In the genomic region with DNA sequence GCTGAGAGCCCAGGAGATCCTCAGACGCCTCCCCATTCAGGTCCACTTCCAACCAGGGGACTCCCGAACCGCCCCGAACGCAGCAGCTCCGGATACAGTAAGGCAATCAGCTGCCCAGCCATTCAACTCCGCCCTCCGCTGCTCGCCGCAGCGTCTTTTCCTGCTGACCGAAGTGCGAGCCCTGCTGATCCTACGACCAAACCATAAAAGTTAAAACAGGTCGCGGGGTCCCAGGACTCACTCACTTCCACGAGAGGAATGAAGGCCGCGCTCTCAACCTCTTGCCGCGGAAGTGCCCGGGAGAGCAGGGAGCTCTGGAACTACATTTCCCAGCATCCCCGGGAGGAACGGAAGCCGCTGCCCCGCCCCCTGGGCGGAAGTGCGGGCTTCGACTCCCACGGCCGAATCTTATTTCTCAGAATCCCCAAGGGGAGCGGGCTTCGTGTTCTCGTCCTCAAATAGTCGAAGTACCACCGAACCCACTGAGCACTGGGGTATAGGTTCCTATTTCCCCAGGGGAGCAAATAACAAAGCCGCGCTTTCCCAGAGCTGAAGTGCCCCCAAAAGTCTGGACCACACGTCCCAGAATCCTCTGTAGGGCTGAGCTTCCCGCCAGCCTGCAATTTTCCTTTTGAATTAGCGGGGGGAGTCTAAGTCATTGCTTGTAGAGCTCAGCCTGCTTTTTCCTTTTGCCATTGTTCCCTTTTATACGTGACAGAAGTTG, we compare ENCODE assay signal across 1 cellular context.
TF ChIP-seq lines count a peak whose summit lies in the region.

A gene (minus strand): TSS at position 298 of the 724 bp plus-strand sequence. CDS start 13,097 bp downstream, outside the sequence.

TF ChIP-seq in GM23338, 12 proteins besides CTCF, POLR2A, EP300 and RAD21:
- no peak for TF ChIP-seq CREB1 (CRISPR knock-in tag; IDR thresholded peaks at IDR 0.05; ENCODE audit: low read depth)
- TF ChIP-seq POLR2AphosphoS5 (IDR thresholded peaks at IDR 0.05; ENCODE audit: low read depth): peak; percentile 71
- TF ChIP-seq, protein P1, sequence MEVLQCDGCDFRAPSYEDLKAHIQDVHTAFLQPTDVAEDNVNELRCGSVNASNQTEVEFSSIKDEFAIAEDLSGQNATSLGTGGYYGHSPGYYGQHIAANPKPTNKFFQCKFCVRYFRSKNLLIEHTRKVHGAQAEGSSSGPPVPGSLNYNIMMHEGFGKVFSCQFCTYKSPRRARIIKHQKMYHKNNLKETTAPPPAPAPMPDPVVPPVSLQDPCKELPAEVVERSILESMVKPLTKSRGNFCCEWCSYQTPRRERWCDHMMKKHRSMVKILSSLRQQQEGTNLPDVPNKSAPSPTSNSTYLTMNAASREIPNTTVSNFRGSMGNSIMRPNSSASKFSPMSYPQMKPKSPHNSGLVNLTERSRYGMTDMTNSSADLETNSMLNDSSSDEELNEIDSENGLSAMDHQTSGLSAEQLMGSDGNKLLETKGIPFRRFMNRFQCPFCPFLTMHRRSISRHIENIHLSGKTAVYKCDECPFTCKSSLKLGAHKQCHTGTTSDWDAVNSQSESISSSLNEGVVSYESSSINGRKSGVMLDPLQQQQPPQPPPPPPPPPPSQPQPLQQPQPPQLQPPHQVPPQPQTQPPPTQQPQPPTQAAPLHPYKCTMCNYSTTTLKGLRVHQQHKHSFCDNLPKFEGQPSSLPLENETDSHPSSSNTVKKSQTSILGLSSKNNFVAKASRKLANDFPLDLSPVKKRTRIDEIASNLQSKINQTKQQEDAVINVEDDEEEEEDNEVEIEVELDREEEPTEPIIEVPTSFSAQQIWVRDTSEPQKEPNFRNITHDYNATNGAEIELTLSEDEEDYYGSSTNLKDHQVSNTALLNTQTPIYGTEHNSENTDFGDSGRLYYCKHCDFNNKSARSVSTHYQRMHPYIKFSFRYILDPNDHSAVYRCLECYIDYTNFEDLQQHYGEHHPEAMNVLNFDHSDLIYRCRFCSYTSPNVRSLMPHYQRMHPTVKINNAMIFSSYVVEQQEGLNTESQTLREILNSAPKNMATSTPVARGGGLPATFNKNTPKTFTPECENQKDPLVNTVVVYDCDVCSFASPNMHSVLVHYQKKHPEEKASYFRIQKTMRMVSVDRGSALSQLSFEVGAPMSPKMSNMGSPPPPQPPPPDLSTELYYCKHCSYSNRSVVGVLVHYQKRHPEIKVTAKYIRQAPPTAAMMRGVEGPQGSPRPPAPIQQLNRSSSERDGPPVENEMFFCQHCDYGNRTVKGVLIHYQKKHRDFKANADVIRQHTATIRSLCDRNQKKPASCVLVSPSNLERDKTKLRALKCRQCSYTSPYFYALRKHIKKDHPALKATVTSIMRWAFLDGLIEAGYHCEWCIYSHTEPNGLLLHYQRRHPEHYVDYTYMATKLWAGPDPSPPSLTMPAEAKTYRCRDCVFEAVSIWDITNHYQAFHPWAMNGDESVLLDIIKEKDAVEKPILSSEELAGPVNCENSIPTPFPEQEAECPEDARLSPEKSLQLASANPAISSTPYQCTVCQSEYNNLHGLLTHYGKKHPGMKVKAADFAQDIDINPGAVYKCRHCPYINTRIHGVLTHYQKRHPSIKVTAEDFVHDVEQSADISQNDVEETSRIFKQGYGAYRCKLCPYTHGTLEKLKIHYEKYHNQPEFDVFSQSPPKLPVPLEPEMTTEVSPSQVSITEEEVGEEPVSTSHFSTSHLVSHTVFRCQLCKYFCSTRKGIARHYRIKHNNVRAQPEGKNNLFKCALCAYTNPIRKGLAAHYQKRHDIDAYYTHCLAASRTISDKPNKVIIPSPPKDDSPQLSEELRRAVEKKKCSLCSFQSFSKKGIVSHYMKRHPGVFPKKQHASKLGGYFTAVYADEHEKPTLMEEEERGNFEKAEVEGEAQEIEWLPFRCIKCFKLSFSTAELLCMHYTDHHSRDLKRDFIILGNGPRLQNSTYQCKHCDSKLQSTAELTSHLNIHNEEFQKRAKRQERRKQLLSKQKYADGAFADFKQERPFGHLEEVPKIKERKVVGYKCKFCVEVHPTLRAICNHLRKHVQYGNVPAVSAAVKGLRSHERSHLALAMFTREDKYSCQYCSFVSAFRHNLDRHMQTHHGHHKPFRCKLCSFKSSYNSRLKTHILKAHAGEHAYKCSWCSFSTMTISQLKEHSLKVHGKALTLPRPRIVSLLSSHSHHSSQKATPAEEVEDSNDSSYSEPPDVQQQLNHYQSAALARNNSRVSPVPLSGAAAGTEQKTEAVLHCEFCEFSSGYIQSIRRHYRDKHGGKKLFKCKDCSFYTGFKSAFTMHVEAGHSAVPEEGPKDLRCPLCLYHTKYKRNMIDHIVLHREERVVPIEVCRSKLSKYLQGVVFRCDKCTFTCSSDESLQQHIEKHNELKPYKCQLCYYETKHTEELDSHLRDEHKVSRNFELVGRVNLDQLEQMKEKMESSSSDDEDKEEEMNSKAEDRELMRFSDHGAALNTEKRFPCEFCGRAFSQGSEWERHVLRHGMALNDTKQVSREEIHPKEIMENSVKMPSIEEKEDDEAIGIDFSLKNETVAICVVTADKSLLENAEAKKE (CRISPR knock-in tag; IDR thresholded peaks at IDR 0.05): no peak
- TF ChIP-seq EZH2phosphoT487 (IDR thresholded peaks at IDR 0.05; ENCODE audit: unreplicated experiment): no peak
- TF ChIP-seq, protein P2, sequence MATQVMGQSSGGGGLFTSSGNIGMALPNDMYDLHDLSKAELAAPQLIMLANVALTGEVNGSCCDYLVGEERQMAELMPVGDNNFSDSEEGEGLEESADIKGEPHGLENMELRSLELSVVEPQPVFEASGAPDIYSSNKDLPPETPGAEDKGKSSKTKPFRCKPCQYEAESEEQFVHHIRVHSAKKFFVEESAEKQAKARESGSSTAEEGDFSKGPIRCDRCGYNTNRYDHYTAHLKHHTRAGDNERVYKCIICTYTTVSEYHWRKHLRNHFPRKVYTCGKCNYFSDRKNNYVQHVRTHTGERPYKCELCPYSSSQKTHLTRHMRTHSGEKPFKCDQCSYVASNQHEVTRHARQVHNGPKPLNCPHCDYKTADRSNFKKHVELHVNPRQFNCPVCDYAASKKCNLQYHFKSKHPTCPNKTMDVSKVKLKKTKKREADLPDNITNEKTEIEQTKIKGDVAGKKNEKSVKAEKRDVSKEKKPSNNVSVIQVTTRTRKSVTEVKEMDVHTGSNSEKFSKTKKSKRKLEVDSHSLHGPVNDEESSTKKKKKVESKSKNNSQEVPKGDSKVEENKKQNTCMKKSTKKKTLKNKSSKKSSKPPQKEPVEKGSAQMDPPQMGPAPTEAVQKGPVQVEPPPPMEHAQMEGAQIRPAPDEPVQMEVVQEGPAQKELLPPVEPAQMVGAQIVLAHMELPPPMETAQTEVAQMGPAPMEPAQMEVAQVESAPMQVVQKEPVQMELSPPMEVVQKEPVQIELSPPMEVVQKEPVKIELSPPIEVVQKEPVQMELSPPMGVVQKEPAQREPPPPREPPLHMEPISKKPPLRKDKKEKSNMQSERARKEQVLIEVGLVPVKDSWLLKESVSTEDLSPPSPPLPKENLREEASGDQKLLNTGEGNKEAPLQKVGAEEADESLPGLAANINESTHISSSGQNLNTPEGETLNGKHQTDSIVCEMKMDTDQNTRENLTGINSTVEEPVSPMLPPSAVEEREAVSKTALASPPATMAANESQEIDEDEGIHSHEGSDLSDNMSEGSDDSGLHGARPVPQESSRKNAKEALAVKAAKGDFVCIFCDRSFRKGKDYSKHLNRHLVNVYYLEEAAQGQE (IDR thresholded peaks at IDR 0.05; ENCODE audit: unreplicated experiment): no peak
- TF ChIP-seq ZNF114 (CRISPR knock-in tag; IDR thresholded peaks at IDR 0.05): no peak
- no peak for TF ChIP-seq EZH2 (IDR thresholded peaks at IDR 0.05; ENCODE audit: low read depth, unreplicated experiment)
- TF ChIP-seq JUNB (IDR thresholded peaks at IDR 0.05; ENCODE audit: unreplicated experiment): no peak
- no peak for TF ChIP-seq STAT1 (IDR thresholded peaks at IDR 0.05; ENCODE audit: unreplicated experiment)
- TF ChIP-seq, protein P3, sequence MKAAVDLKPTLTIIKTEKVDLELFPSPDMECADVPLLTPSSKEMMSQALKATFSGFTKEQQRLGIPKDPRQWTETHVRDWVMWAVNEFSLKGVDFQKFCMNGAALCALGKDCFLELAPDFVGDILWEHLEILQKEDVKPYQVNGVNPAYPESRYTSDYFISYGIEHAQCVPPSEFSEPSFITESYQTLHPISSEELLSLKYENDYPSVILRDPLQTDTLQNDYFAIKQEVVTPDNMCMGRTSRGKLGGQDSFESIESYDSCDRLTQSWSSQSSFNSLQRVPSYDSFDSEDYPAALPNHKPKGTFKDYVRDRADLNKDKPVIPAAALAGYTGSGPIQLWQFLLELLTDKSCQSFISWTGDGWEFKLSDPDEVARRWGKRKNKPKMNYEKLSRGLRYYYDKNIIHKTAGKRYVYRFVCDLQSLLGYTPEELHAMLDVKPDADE (IDR thresholded peaks at IDR 0.05): peak; percentile 97
- TF ChIP-seq NANOG (IDR thresholded peaks at IDR 0.05; ENCODE audit: borderline replicate concordance): no peak
- no peak for TF ChIP-seq ZNF331 (CRISPR knock-in tag; IDR thresholded peaks at IDR 0.05; ENCODE audit: low read depth)
TF ChIP-seq in GM23338: peak in this region for 2.
